8 cellular contexts compared by ENCODE assay signal in the genomic region with DNA sequence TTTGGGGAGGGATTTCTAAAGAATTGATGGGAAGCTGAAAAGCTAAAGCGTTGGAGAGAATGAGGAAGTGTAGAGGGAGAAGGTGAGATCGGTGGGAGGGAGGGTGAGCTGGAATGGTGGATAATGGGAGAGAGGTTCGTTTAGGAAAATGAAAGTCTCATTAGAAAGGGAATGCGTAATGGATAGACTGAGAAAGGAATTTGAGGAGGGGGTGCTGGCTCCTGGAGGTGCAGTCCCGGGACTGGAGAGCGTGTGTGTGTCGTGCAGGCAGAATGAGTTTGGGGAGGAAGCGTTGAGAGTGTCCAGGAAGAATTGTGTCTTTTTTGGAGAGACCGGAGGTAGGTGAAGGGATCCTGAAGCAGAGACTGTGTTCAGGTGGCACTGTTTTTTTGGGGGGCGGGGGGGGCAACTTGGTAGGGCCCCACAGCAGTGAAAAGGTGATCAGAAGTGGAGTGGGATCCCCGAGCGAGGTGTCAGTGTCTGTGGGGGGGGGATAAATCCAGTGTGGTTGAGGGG. TPM values are rescaled to one million over a fixed set of nuclear protein-coding genes. Genes with fewer than 3 reads are reported as not detected.
DNase-seq lines count a peak whose midpoint lies in the region; ATAC-seq and TF ChIP-seq lines count a peak whose summit lies in the region.

No MANE protein-coding gene starts in this region.

- H3K36me3 ChIP-seq in BJ (ENCODE audit: control insufficient read depth, insufficient read depth, low read length) (no peaks in the 10 kb centered on the region), Karpas-422 (ENCODE audit: insufficient read depth, low read length) (no peaks in the 10 kb centered on the region), colonic mucosa (no peaks in the 10 kb centered on the region)

- no peak overlapping the region for H2AFZ ChIP-seq in Karpas-422 (ENCODE audit: low read length)

- POLR2A ChIA-PET in BJ (lab: Charles Lee) = interaction anchor here (0.6 to 1.3 kb wide), 4 partner anchors 10 to 202 kb away, joined by 3 to 11 read pairs (median 5); no protein-coding TSS in a partner anchor

- H3K4me3 Mint-ChIP-seq in natural killer cell = peak overlapping the region; percentile 99

- no peaks in the 10 kb centered on the region for H3K36me3 Mint-ChIP-seq in natural killer cell

- H3K27me3 ChIP-seq in BJ (ENCODE audit: control insufficient read depth, insufficient read depth, low read length) (no peaks in the 10 kb centered on the region), Karpas-422 (ENCODE audit: low read length) (no peaks in the 10 kb centered on the region), colonic mucosa (no peaks in the 10 kb centered on the region)

- H3K9me3 Mint-ChIP-seq in natural killer cell = no peaks in the 10 kb centered on the region

- H3K79me2 ChIP-seq in Karpas-422 (ENCODE audit: low read length) = peaks cover 63% of the 10 kb centered on the region

- peaks cover 12% of the 10 kb centered on the region for H4K20me1 ChIP-seq in Karpas-422 (ENCODE audit: insufficient read depth, low read depth, low read length)

- CTCF ChIA-PET in BJ (lab: Yijun Ruan, JAX) = interaction anchor here (0.7 to 1.4 kb wide), 6 partner anchors 10 to 82 kb away, joined by 3 to 4 read pairs (median 3); no protein-coding TSS in a partner anchor

- peak overlapping the region; percentile 82 for H3K4me2 ChIP-seq in Karpas-422 (ENCODE audit: low read depth, low read length, poor library complexity, severe bottlenecking)

- H3K9me3 ChIP-seq in Karpas-422 (ENCODE audit: low read length) (no peaks in the 10 kb centered on the region), colonic mucosa (no peaks in the 10 kb centered on the region)

- no peaks in the 10 kb centered on the region for H3K27me3 Mint-ChIP-seq in natural killer cell (ENCODE audit: low read depth in 2 of 2)

- no peaks in the 10 kb centered on the region for H3K9me2 ChIP-seq in Karpas-422 (replicated peaks; ENCODE audit: insufficient read depth, low read length)

- no peak for TF ChIP-seq CTCF in BJ (IDR thresholded peaks at IDR 0.05; ENCODE audit: insufficient read depth, low read depth, low read length)
- TF ChIP-seq CTCF in colonic mucosa (IDR thresholded peaks at IDR 0.05) = no peak
- TF ChIP-seq CTCF in natural killer cell (IDR thresholded peaks at IDR 0.05) = no peak

- H3K4me1 Mint-ChIP-seq in natural killer cell = peaks cover 56 to 58% of the 10 kb centered on the region in 2 donors

- no peak for DNase-seq in BJ (ENCODE audit: low read depth)
- no peak for DNase-seq in Karpas-422
- no peak for DNase-seq in colonic mucosa
- no peak for DNase-seq in natural killer cell
- DNase-seq in D341Med (ENCODE audit: low spot score) = no peak
- DNase-seq in head of caudate nucleus = no peak
- no peak for DNase-seq in activated CD4-positive, CD25-positive, alpha-beta regulatory T cell (lab: John Stamatoyannopoulos, UW)

- peak overlapping the region; percentile 85 to 92 for H3K27ac Mint-ChIP-seq in natural killer cell

- peak overlapping the region; percentile 100 for H3K4me3 ChIP-seq in BJ (ENCODE audit: low read depth, low read length)
- H3K4me3 ChIP-seq in Karpas-422 (ENCODE audit: low read length) = peak overlapping the region; percentile 95
- peak overlapping the region; percentile 79 for H3K4me3 ChIP-seq in colonic mucosa

- intact Hi-C loops in colonic mucosa (cut with DNase I) (loop anchor here (5.0 kb wide), 1 partner anchor 33 kb away; no protein-coding TSS in a partner anchor), natural killer cell (cut with micrococcal nuclease) (loop anchor here (5.0 kb wide), 1 partner anchor 33 kb away; no protein-coding TSS in a partner anchor), head of caudate nucleus (cut with DNase I) (loop anchor here (5.0 to 10.0 kb wide), 3 partner anchors 63 to 286 kb away; a partner anchor contains a TSS)

- peak overlapping the region; percentile 66 for H3K27ac ChIP-seq in Karpas-422 (ENCODE audit: low read length)
- H3K27ac ChIP-seq in colonic mucosa = peak overlapping the region; percentile 95

- ATAC-seq in natural killer cell (no peak), GM21528 (IDR thresholded peaks at IDR 0.05; ENCODE audit: low FRiP score, unreplicated experiment) (no peak)

- H3K4me1 ChIP-seq in Karpas-422 (ENCODE audit: low read length) (peaks cover 43% of the 10 kb centered on the region), colonic mucosa (peaks cover 5% of the 10 kb centered on the region)

- H3K9ac ChIP-seq in Karpas-422 (ENCODE audit: low read length) = peak overlapping the region; percentile 92
- H3K9ac ChIP-seq in colonic mucosa (ENCODE audit: low read depth in 2 of 2, low read length in 2 of 2) = peak overlapping the region; percentile 100

RNA-seq across cellular contexts. Expression of a gene that starts 1.4 kb away (rescaled TPM):
- 592 and 970 TPM in 2 replicates for polyA plus RNA-seq in BJ (2011; rRNA removed)
- 439 and 477 TPM in 2 replicates for polyA minus RNA-seq in BJ (2011; rRNA and poly(A)+ RNA removed)
- total RNA-seq in Karpas-422 (2014; rRNA removed; shearing (Covaris generic); ENCODE audit: low replicate concordance) = 54.6 and 106 TPM in 2 replicates
- total RNA-seq in colonic mucosa = 1,000 to 10,000 TPM; 1,019 to 1,060 TPM
- total RNA-seq in natural killer cell = 100 to 1,000 TPM; 443 to 595 (median 541) TPM

RNA-seq across cellular contexts. Expression of a gene that starts 29.9 kb away (rescaled TPM):
- 230 and 357 TPM in 2 replicates for polyA plus RNA-seq in BJ (2011; rRNA removed)
- 285 and 376 TPM in 2 replicates for polyA minus RNA-seq in BJ (2011; rRNA and poly(A)+ RNA removed)
- 474 and 745 TPM in 2 replicates for total RNA-seq in Karpas-422 (2014; rRNA removed; shearing (Covaris generic); ENCODE audit: low replicate concordance)
- total RNA-seq in colonic mucosa (100 to 1,000 TPM; 367 to 445 TPM), natural killer cell (100 to 1,000 TPM; 232 to 262 (median 238) TPM)

RNA-seq across cellular contexts. Expression of a gene that starts 31.1 kb away (rescaled TPM):
- 0.18 and 0.25 TPM in 2 replicates for polyA plus RNA-seq in BJ (2011; rRNA removed)
- not detected in 2 replicates for polyA minus RNA-seq in BJ (2011; rRNA and poly(A)+ RNA removed)
- 262 and 352 TPM in 2 replicates for total RNA-seq in Karpas-422 (2014; rRNA removed; shearing (Covaris generic); ENCODE audit: low replicate concordance)
- total RNA-seq in colonic mucosa (1 to 10 TPM; 2.6 to 4.9 TPM), natural killer cell (100 to 1,000 TPM; 162 to 201 (median 163) TPM)

Comparison
In these comparisons a context has a peak if more than half of its experiments do, and no peak if none do; other contexts are left out.
1. RNA of a gene that starts 31.1 kb away (total RNA-seq): 262 to 352 TPM in Karpas-422 and 162 to 201 TPM in natural killer cell; 2.6 to 4.9 TPM in colonic mucosa; every median in the first group is over 10 times any median in the second.
2. Peak in every context shown above with its lines, with median percentiles within 50 percentile points of each other: H3K4me3 ChIP-seq.